In genomic region chr6:30169658-30170614, GRCh38 we compare ENCODE assay signal across 7 cellular contexts. TPM values are rescaled to one million over a fixed set of nuclear protein-coding genes. Genes with fewer than 3 reads are reported as not detected.
DNase-seq lines count a peak whose midpoint lies in the region; ATAC-seq, FAIRE-seq and TF ChIP-seq lines count a peak whose summit lies in the region.

No MANE protein-coding gene starts in this region.

- no peaks in the 10 kb centered on the region for H3K9me3 ChIP-seq in endothelial cell of umbilical vein (replicated peaks; ENCODE audit: control insufficient read depth, insufficient read depth, low read length)

- no peaks in the 10 kb centered on the region for H3K36me3 ChIP-seq in endothelial cell of umbilical vein (ENCODE audit: control insufficient read depth in 2 of 2, extremely low read depth in 1 of 2, insufficient read depth in 2 of 2, low read length in 2 of 2)

- FAIRE-seq in HTR-8/SVneo (lab: Jason Lieb, UNC) (no peak), endothelial cell of umbilical vein (lab: Jason Lieb, UNC) (peak; percentile 52)

- H3K27ac ChIP-seq in endothelial cell of umbilical vein (ENCODE audit: insufficient read depth, low read depth, low read length): no peak overlapping the region

- intact Hi-C loops in endothelial cell of umbilical vein (cut with micrococcal nuclease): loop anchor here (1.0 to 10.0 kb wide), 3 partner anchors 67 to 322 kb away; no protein-coding TSS in a partner anchor

- BruUV-seq in endothelial cell of umbilical vein (replicated peaks; lab: Mats Ljungman, UMichigan): no TSS peak

- TF ChIP-seq POLR2A in endothelial cell of umbilical vein (IDR thresholded peaks at IDR 0.05; ENCODE audit: low read depth, low read length): no peak

- no peak overlapping the region for H3K4me3 ChIP-seq in endothelial cell of umbilical vein (replicated peaks in 1 of 3; ENCODE audit: insufficient read depth in 1 of 3, low read depth in 1 of 3, low read length in 3 of 3)

- no peaks in the 10 kb centered on the region for H4K20me1 ChIP-seq in endothelial cell of umbilical vein (replicated peaks; ENCODE audit: control insufficient read depth, extremely low read depth, insufficient read depth, low read length)

- dilution Hi-C loops in endothelial cell of umbilical vein (cut with MboI; ENCODE audit: extremely low pct_ligation_motif_present, low sequenced_read_pairs): no loop called here

- H3K9me1 ChIP-seq in endothelial cell of umbilical vein (replicated peaks; ENCODE audit: control insufficient read depth, extremely low read depth, insufficient read depth, low read length): no peaks in the 10 kb centered on the region

- CTCF ChIA-PET in endothelial cell of umbilical vein (lab: Charles Lee): interaction anchor here (1.2 kb wide), 1 partner anchor 39 kb away, joined by 3 read pairs; no protein-coding TSS in a partner anchor

- H3K9ac ChIP-seq in endothelial cell of umbilical vein (replicated peaks; ENCODE audit: extremely low read depth, insufficient read depth, low read length): no peak overlapping the region

- TF ChIP-seq CTCF in endothelial cell of umbilical vein (IDR thresholded peaks at IDR 0.05; ENCODE audit: extremely low read depth in 1 of 2, insufficient read depth in 1 of 2, low read depth in 1 of 2, low read length in 2 of 2): peak; percentile 57 to 74

- H2AFZ ChIP-seq in endothelial cell of umbilical vein (ENCODE audit: low read depth, low read length): no peak overlapping the region

- DNase-seq in ELF-1 (ENCODE audit: low read depth, low spot score) (peak; percentile 65), HTR-8/SVneo (ENCODE audit: insufficient read length, low spot score) (peak; percentile 65), RPMI8226 (peak; percentile 55), endothelial cell of umbilical vein (ENCODE audit: low read depth, low spot score) (peak; percentile 66), myocyte (ENCODE audit: low read depth) (peak; percentile 65)

- no peaks in the 10 kb centered on the region for H3K79me2 ChIP-seq in endothelial cell of umbilical vein (ENCODE audit: control insufficient read depth, insufficient read depth, low read length)

- H3K4me2 ChIP-seq in endothelial cell of umbilical vein (ENCODE audit: insufficient read depth, low read length): no peak overlapping the region

- H3K4me1 ChIP-seq in endothelial cell of umbilical vein (ENCODE audit: control insufficient read depth, extremely low read depth, insufficient read depth, low read length): no peaks in the 10 kb centered on the region

- H3K27me3 ChIP-seq in endothelial cell of umbilical vein (ENCODE audit: control insufficient read depth in 2 of 2, insufficient read depth in 2 of 2, low read length in 2 of 2): peaks cover 51 to 74% of the 10 kb centered on the region in 2 experiments

- POLR2A ChIA-PET in endothelial cell of umbilical vein (lab: Charles Lee): no interaction called here

- ATAC-seq in GM18909 (IDR thresholded peaks at IDR 0.05; ENCODE audit: poor library complexity, unreplicated experiment) (no peak), GM21526 (IDR thresholded peaks at IDR 0.05; ENCODE audit: low FRiP score, unreplicated experiment) (no peak)

TF ChIP-seq in endothelial cell of umbilical vein, 7 proteins besides CTCF, POLR2A, EP300 and RAD21:
- TF ChIP-seq POLR2AphosphoS5 (IDR thresholded peaks at IDR 0.05; ENCODE audit: insufficient read depth, low read depth, low read length) (no peak), JUN (IDR thresholded peaks at IDR 0.05; ENCODE audit: borderline replicate concordance, insufficient read depth, insufficient read length, low read depth) (no peak), EZH2 (IDR thresholded peaks at IDR 0.05; ENCODE audit: borderline replicate concordance, low read depth, low read length, severe bottlenecking) (peak; percentile 48), MYC (IDR thresholded peaks at IDR 0.05; ENCODE audit: low read depth, low read length) (no peak), GATA2 (IDR thresholded peaks at IDR 0.05; ENCODE audit: insufficient read depth, insufficient read length, low read depth, low read length) (no peak), FOS (IDR thresholded peaks at IDR 0.05; ENCODE audit: borderline replicate concordance, insufficient read depth, low read length) (no peak)
- TF ChIP-seq, protein P1, sequence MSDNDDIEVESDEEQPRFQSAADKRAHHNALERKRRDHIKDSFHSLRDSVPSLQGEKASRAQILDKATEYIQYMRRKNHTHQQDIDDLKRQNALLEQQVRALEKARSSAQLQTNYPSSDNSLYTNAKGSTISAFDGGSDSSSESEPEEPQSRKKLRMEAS (IDR thresholded peaks at IDR 0.05; ENCODE audit: insufficient read depth, insufficient read length): no peak
TF ChIP-seq in endothelial cell of umbilical vein: peak in this region for 1.

RNA-seq across cellular contexts. Expression of gene TRIM15, which starts 6.6 kb away (rescaled TPM):
- total RNA-seq in endothelial cell of umbilical vein: not detected in 2 replicates
- polyA plus RNA-seq in endothelial cell of umbilical vein: not detected in 2 replicates
- not detected in 2 replicates for polyA plus RNA-seq in endothelial cell of umbilical vein (2011; cell fraction: cytosol; rRNA removed)
- polyA plus RNA-seq in endothelial cell of umbilical vein (2011; cell fraction: nucleus; rRNA removed): not detected in 2 replicates
- polyA plus RNA-seq in endothelial cell of umbilical vein (2012): not detected in 2 replicates
- not detected in 2 replicates for polyA minus RNA-seq in endothelial cell of umbilical vein
- not detected for polyA minus RNA-seq in endothelial cell of umbilical vein (2011; cell fraction: cytosol; rRNA and poly(A)+ RNA removed)
- polyA minus RNA-seq in endothelial cell of umbilical vein (2011; cell fraction: nucleus; rRNA and poly(A)+ RNA removed): not detected in 2 replicates
- not detected in 2 replicates for total RNA-seq in myocyte
- not detected for polyA plus RNA-seq in myocyte (2012)

RNA-seq across cellular contexts. Expression of gene TRIM10, which starts 8.9 kb away (rescaled TPM):
- total RNA-seq in endothelial cell of umbilical vein: not detected in 2 replicates
- not detected in 2 replicates for polyA plus RNA-seq in endothelial cell of umbilical vein
- not detected in 2 replicates for polyA plus RNA-seq in endothelial cell of umbilical vein (2011; cell fraction: cytosol; rRNA removed)
- not detected in 2 replicates for polyA plus RNA-seq in endothelial cell of umbilical vein (2011; cell fraction: nucleus; rRNA removed)
- not detected in 2 replicates for polyA plus RNA-seq in endothelial cell of umbilical vein (2012)
- polyA minus RNA-seq in endothelial cell of umbilical vein: not detected in 2 replicates
- polyA minus RNA-seq in endothelial cell of umbilical vein (2011; cell fraction: cytosol; rRNA and poly(A)+ RNA removed): not detected
- not detected in 2 replicates for polyA minus RNA-seq in endothelial cell of umbilical vein (2011; cell fraction: nucleus; rRNA and poly(A)+ RNA removed)
- not detected in 2 replicates for total RNA-seq in myocyte
- not detected for polyA plus RNA-seq in myocyte (2012)

RNA-seq across cellular contexts. Expression of gene TRIM40, which starts 34.0 kb away (rescaled TPM):
- total RNA-seq in endothelial cell of umbilical vein (not detected in 2 replicates), myocyte (not detected in 2 replicates)
- polyA plus RNA-seq in endothelial cell of umbilical vein: not detected in 2 replicates
- not detected in 2 replicates for polyA plus RNA-seq in endothelial cell of umbilical vein (2011; cell fraction: cytosol; rRNA removed)
- polyA plus RNA-seq in endothelial cell of umbilical vein (2011; cell fraction: nucleus; rRNA removed): not detected in 2 replicates
- not detected in 2 replicates for polyA plus RNA-seq in endothelial cell of umbilical vein (2012)
- not detected in 2 replicates for polyA minus RNA-seq in endothelial cell of umbilical vein
- polyA minus RNA-seq in endothelial cell of umbilical vein (2011; cell fraction: cytosol; rRNA and poly(A)+ RNA removed): not detected
- polyA minus RNA-seq in endothelial cell of umbilical vein (2011; cell fraction: nucleus; rRNA and poly(A)+ RNA removed): not detected in 2 replicates
- polyA plus RNA-seq in myocyte (2012): not detected

RNA-seq across cellular contexts. Expression of gene TRIM26, which starts 43.3 kb away (rescaled TPM):
- total RNA-seq in endothelial cell of umbilical vein: 34.5 and 35.0 TPM in 2 replicates
- polyA plus RNA-seq in endothelial cell of umbilical vein: 30.4 and 30.9 TPM in 2 replicates
- polyA plus RNA-seq in endothelial cell of umbilical vein (2011; cell fraction: cytosol; rRNA removed): 30.8 and 32.8 TPM in 2 replicates
- polyA plus RNA-seq in endothelial cell of umbilical vein (2011; cell fraction: nucleus; rRNA removed): 39.2 and 48.7 TPM in 2 replicates
- 24.7 and 32.2 TPM in 2 replicates for polyA plus RNA-seq in endothelial cell of umbilical vein (2012)
- 34.4 and 39.9 TPM in 2 replicates for polyA minus RNA-seq in endothelial cell of umbilical vein
- 12.8 TPM for polyA minus RNA-seq in endothelial cell of umbilical vein (2011; cell fraction: cytosol; rRNA and poly(A)+ RNA removed)
- polyA minus RNA-seq in endothelial cell of umbilical vein (2011; cell fraction: nucleus; rRNA and poly(A)+ RNA removed): 18.9 and 26.5 TPM in 2 replicates
- 13.7 and 22.4 TPM in 2 replicates for total RNA-seq in myocyte
- 26.9 TPM for polyA plus RNA-seq in myocyte (2012)

RNA-seq across cellular contexts. Expression of gene TRIM31, which starts 57.0 kb away (rescaled TPM):
- total RNA-seq in endothelial cell of umbilical vein: not detected in 2 replicates
- not detected in 2 replicates for polyA plus RNA-seq in endothelial cell of umbilical vein
- polyA plus RNA-seq in endothelial cell of umbilical vein (2011; cell fraction: cytosol; rRNA removed): not detected in 2 replicates
- polyA plus RNA-seq in endothelial cell of umbilical vein (2011; cell fraction: nucleus; rRNA removed): not detected in 2 replicates
- polyA plus RNA-seq in endothelial cell of umbilical vein (2012): not detected in 2 replicates
- polyA minus RNA-seq in endothelial cell of umbilical vein: not detected in 2 replicates
- polyA minus RNA-seq in endothelial cell of umbilical vein (2011; cell fraction: cytosol; rRNA and poly(A)+ RNA removed): not detected
- not detected in 2 replicates for polyA minus RNA-seq in endothelial cell of umbilical vein (2011; cell fraction: nucleus; rRNA and poly(A)+ RNA removed)
- not detected in 2 replicates for total RNA-seq in myocyte
- polyA plus RNA-seq in myocyte (2012): not detected
